Comparison of ENCODE assay signal across 8 cellular contexts in genomic region chr7:20786779-20787651, GRCh38. TPM values are rescaled to one million over a fixed set of nuclear protein-coding genes. Genes with fewer than 3 reads are reported as not detected.
A peak's percentile ranks its signal among the peaks of the same experiment; 100 is the strongest.
DNase-seq lines count a peak whose midpoint lies in the region; ATAC-seq, FAIRE-seq and TF ChIP-seq lines count a peak whose summit lies in the region.

SP8 (minus strand) TSS chr7:20786886; CDS start chr7:20786798, 88 bp downstream.

- H3K36me3 ChIP-seq in bronchial epithelial cell (ENCODE audit: control insufficient read depth, insufficient read depth, low read length) = no peaks in the 10 kb centered on the region
- H3K36me3 ChIP-seq in mesenchymal stem cell (ENCODE audit: control insufficient read depth in 1 of 2, insufficient read depth in 2 of 2, low read depth in 1 of 2, low read length in 2 of 2) = peaks cover 0 to 2% of the 10 kb centered on the region in 2 experiments

- H3K9me3 ChIP-seq in mesenchymal stem cell (ENCODE audit: control insufficient read depth, low read length) = peaks cover 3% of the 10 kb centered on the region

- H3K23ac ChIP-seq in mesenchymal stem cell (ENCODE audit: low read length in 2 of 2) = no peak within 1 kb of the TSS

- H3K27me3 ChIP-seq in bronchial epithelial cell (ENCODE audit: control insufficient read depth, insufficient read depth, low read length) (peaks cover 51% of the 10 kb centered on the region), mesenchymal stem cell (ENCODE audit: control insufficient read depth in 1 of 2, insufficient read depth in 1 of 2, low read length in 2 of 2) (peaks cover 89 to 95% of the 10 kb centered on the region in 2 experiments)

- H3K4ac ChIP-seq in mesenchymal stem cell (ENCODE audit: low read depth in 1 of 2, low read length in 2 of 2) = no peak within 1 kb of the TSS

- peak within 1 kb of the TSS; percentile 32 for H3K4me3 ChIP-seq in bronchial epithelial cell (ENCODE audit: low read depth, low read length)
- H3K4me3 ChIP-seq in mesenchymal stem cell (ENCODE audit: insufficient read depth in 1 of 2, low read depth in 1 of 2, low read length in 2 of 2) = peak within 1 kb of the TSS; percentile 47 to 70

- no peak within 1 kb of the TSS for H3K14ac ChIP-seq in mesenchymal stem cell (ENCODE audit: low read length in 2 of 2)

- H2BK15ac ChIP-seq in mesenchymal stem cell (ENCODE audit: low read depth, poor library complexity, severe bottlenecking) = no peak within 1 kb of the TSS

- H2BK12ac ChIP-seq in mesenchymal stem cell (ENCODE audit: low read length in 2 of 2) = no peak within 1 kb of the TSS

- H3K4me1 ChIP-seq in mesenchymal stem cell (ENCODE audit: control insufficient read depth, insufficient read depth, low read depth, low read length) = peaks cover 34% of the 10 kb centered on the region

- no peak within 1 kb of the TSS for H4K8ac ChIP-seq in mesenchymal stem cell (ENCODE audit: low read length)

- TF ChIP-seq CTCF in bronchial epithelial cell (IDR thresholded peaks at IDR 0.05; ENCODE audit: insufficient read depth, low read length, severe bottlenecking) = no peak

- H3K4me2 ChIP-seq in mesenchymal stem cell (ENCODE audit: low read length, poor library complexity, severe bottlenecking) = peak within 1 kb of the TSS; percentile 94

- H3K18ac ChIP-seq in mesenchymal stem cell (ENCODE audit: low read depth in 1 of 2, low read length in 2 of 2) = peak within 1 kb of the TSS in 1 of 2 experiments; percentile 11

- ATAC-seq in HG02981 (IDR thresholded peaks at IDR 0.05; ENCODE audit: unreplicated experiment) = no peak
- ATAC-seq in GM19035 (IDR thresholded peaks at IDR 0.05; ENCODE audit: unreplicated experiment) = no peak

- no peak within 1 kb of the TSS for H4K91ac ChIP-seq in mesenchymal stem cell (ENCODE audit: low read length)

- H3K27ac ChIP-seq in mesenchymal stem cell (ENCODE audit: low read length, poor library complexity, severe bottlenecking) = no peak within 1 kb of the TSS

- H2AK5ac ChIP-seq in mesenchymal stem cell (ENCODE audit: low read length, severe bottlenecking) = no peak within 1 kb of the TSS

- DNase-seq in AG08396 (ENCODE audit: low spot score) (peak; percentile 47), H4 (ENCODE audit: low spot score) (peak; percentile 72), NCI-H774 (lab: John Stamatoyannopoulos, UW) (peak; percentile 86), bronchial epithelial cell (ENCODE audit: low read depth) (peak; percentile 26), mesenchymal stem cell (peak; percentile 17), EL (no peak)

- H2BK5ac ChIP-seq in mesenchymal stem cell (ENCODE audit: low read depth, low read length, poor library complexity, severe bottlenecking) = no peak within 1 kb of the TSS

- H3K79me1 ChIP-seq in mesenchymal stem cell (replicated peaks; ENCODE audit: low read length, poor library complexity, severe bottlenecking) = no peaks in the 10 kb centered on the region

- H2BK120ac ChIP-seq in mesenchymal stem cell (ENCODE audit: low read depth, low read length) = no peak within 1 kb of the TSS

- H2AFZ ChIP-seq in mesenchymal stem cell (ENCODE audit: low read depth, low read length) = no peak within 1 kb of the TSS

- no peak within 1 kb of the TSS for H3K9ac ChIP-seq in mesenchymal stem cell (ENCODE audit: low read length)

- peak; percentile 43 for FAIRE-seq in bronchial epithelial cell (lab: Jason Lieb, UNC)

- WGBS in mesenchymal stem cell = under 1% methylated on average over 45 of the region's 50 CpGs

RNA-seq across cellular contexts. Expression of gene SP8, which starts in this region (rescaled TPM):
- 0.08 and 0.64 TPM in 2 replicates for total RNA-seq in H4 (2014; rRNA removed; shearing (Covaris generic))
- not detected in 2 replicates for total RNA-seq in bronchial epithelial cell
- not detected for polyA plus RNA-seq in mesenchymal stem cell (2013, experiment 1 of 2)
- 0.01 TPM for polyA plus RNA-seq in mesenchymal stem cell (2013, experiment 2 of 2)

Comparison
In these comparisons a context has a peak if more than half of its experiments do, and no peak if none do; other contexts are left out.
1. Peak in DNase-seq in H4; RNA of the gene not detected or under 1 TPM.
2. Peak in DNase-seq and H3K4me3 ChIP-seq in bronchial epithelial cell; RNA of the gene not detected or under 1 TPM.